Comparison of ENCODE assay signal across 1 cellular context in genomic region chr2:42055573-42056514, GRCh38.
TF ChIP-seq lines count a peak whose summit lies in the region.

No MANE protein-coding gene starts in this region.

TF ChIP-seq in HepG2, 621 proteins besides CTCF, POLR2A, EP300 and RAD21 (continued from another document and continues in another):
- TF ChIP-seq ZNF276 (CRISPR knock-in tag; IDR thresholded peaks at IDR 0.05; ENCODE audit: low read depth) = no peak
- no peak for TF ChIP-seq ZNF790 (CRISPR knock-in tag; IDR thresholded peaks at IDR 0.05; ENCODE audit: borderline replicate concordance)
- 0 out of 2 replicates have a peak, but pooled peaks have one; percentile 66 for TF ChIP-seq MED13 (CRISPR knock-in tag; IDR thresholded peaks at IDR 0.05)
- TF ChIP-seq TAF1 (CRISPR knock-in tag; IDR thresholded peaks at IDR 0.05) = peak; percentile 28; the same call in 1 of the 2 replicates
- no peak for TF ChIP-seq ZNF597 (CRISPR knock-in tag; IDR thresholded peaks at IDR 0.05)
- TF ChIP-seq ZNF777 (CRISPR knock-in tag; IDR thresholded peaks at IDR 0.05) = no peak
- TF ChIP-seq ZNF615 (CRISPR knock-in tag; IDR thresholded peaks at IDR 0.05; ENCODE audit: borderline replicate concordance) = 0 out of 2 replicates have a peak, but pooled peaks have one; percentile 22
- no peak for TF ChIP-seq HCFC1 (IDR thresholded peaks at IDR 0.05; ENCODE audit: low read depth, low read length)
- no peak; the same call in 1 of the 2 replicates for TF ChIP-seq ZNF44 (CRISPR knock-in tag; IDR thresholded peaks at IDR 0.05)
- no peak for TF ChIP-seq GLMP (CRISPR knock-in tag; IDR thresholded peaks at IDR 0.05; ENCODE audit: borderline replicate concordance)
- no peak for TF ChIP-seq HBP1 (CRISPR knock-in tag; IDR thresholded peaks at IDR 0.05; ENCODE audit: low read depth)
- no peak for TF ChIP-seq CREB1 (IDR thresholded peaks at IDR 0.05)
- TF ChIP-seq CREB1 (CRISPR knock-in tag; IDR thresholded peaks at IDR 0.05) = peak; percentile 39; the same call in 1 of the 2 replicates
- peak; percentile 99 for TF ChIP-seq HNF4A (CRISPR knock-in tag; IDR thresholded peaks at IDR 0.05)
- peak; percentile 90 for TF ChIP-seq RCOR2 (CRISPR knock-in tag; IDR thresholded peaks at IDR 0.05)
- TF ChIP-seq ZNF569 (CRISPR knock-in tag; IDR thresholded peaks at IDR 0.05; ENCODE audit: borderline replicate concordance) = no peak
- no peak for TF ChIP-seq TERF1 (CRISPR knock-in tag; IDR thresholded peaks at IDR 0.05)
- TF ChIP-seq ZC3H4 (CRISPR knock-in tag; IDR thresholded peaks at IDR 0.05; ENCODE audit: borderline replicate concordance) = no peak
- TF ChIP-seq ZNF567 (CRISPR knock-in tag; IDR thresholded peaks at IDR 0.05; ENCODE audit: borderline replicate concordance) = no peak; the same call in 1 of the 2 replicates
- peak; percentile 79; the same call in 1 of the 2 replicates for TF ChIP-seq FOXP1 (IDR thresholded peaks at IDR 0.05)
- TF ChIP-seq FOXP1 (CRISPR knock-in tag; IDR thresholded peaks at IDR 0.05) = peak; percentile 95
- TF ChIP-seq ZBTB39 (CRISPR knock-in tag; IDR thresholded peaks at IDR 0.05) = no peak
- no peak for TF ChIP-seq ZNF766 (CRISPR knock-in tag; IDR thresholded peaks at IDR 0.05; ENCODE audit: borderline replicate concordance)
- TF ChIP-seq HOMEZ (CRISPR knock-in tag; IDR thresholded peaks at IDR 0.05; ENCODE audit: low read depth) = peak; percentile 68
- TF ChIP-seq ZNF17 (CRISPR knock-in tag; IDR thresholded peaks at IDR 0.05) = no peak
- no peak for TF ChIP-seq STAT5B (CRISPR knock-in tag; IDR thresholded peaks at IDR 0.05)
- peak; percentile 99 for TF ChIP-seq ZNF629 (CRISPR knock-in tag; conservative IDR thresholded peaks at IDR 0.05)
- TF ChIP-seq ZNF883 (CRISPR knock-in tag; IDR thresholded peaks at IDR 0.05; ENCODE audit: not compliant biosample characterization) = no peak
- no peak for TF ChIP-seq SMARCC2 (IDR thresholded peaks at IDR 0.05)
- no peak for TF ChIP-seq MAFG (CRISPR knock-in tag; IDR thresholded peaks at IDR 0.05)
- TF ChIP-seq DNMT1 (CRISPR knock-in tag; IDR thresholded peaks at IDR 0.05) = 0 out of 2 replicates have a peak, but pooled peaks have one; percentile 59
- TF ChIP-seq ZNF724P (CRISPR knock-in tag; IDR thresholded peaks at IDR 0.05; ENCODE audit: borderline replicate concordance) = no peak
- no peak for TF ChIP-seq ZBTB7A (CRISPR knock-in tag; IDR thresholded peaks at IDR 0.05)
- no peak; the same call in 1 of the 2 replicates for TF ChIP-seq ZXDC (CRISPR knock-in tag; IDR thresholded peaks at IDR 0.05)
- TF ChIP-seq KLF9 (CRISPR knock-in tag; IDR thresholded peaks at IDR 0.05; ENCODE audit: low read depth) = no peak
- no peak for TF ChIP-seq DDIT3 (CRISPR knock-in tag; IDR thresholded peaks at IDR 0.05)
- TF ChIP-seq ZNF367 (CRISPR knock-in tag; IDR thresholded peaks at IDR 0.05; ENCODE audit: borderline replicate concordance) = no peak
- TF ChIP-seq SP140L (CRISPR knock-in tag; IDR thresholded peaks at IDR 0.05; ENCODE audit: borderline replicate concordance) = no peak
- TF ChIP-seq JUNB (CRISPR knock-in tag; IDR thresholded peaks at IDR 0.05; ENCODE audit: borderline replicate concordance) = no peak
- no peak for TF ChIP-seq SRSF1 (optimal IDR thresholded peaks at IDR 0.05; ENCODE audit: low read depth, low read length)
- TF ChIP-seq ZFP41 (CRISPR knock-in tag; IDR thresholded peaks at IDR 0.05; ENCODE audit: borderline replicate concordance) = no peak
- TF ChIP-seq ZMYM4 (CRISPR knock-in tag; IDR thresholded peaks at IDR 0.05) = peak; percentile 88
- TF ChIP-seq ZNF773 (CRISPR knock-in tag; IDR thresholded peaks at IDR 0.05; ENCODE audit: borderline replicate concordance) = no peak
- TF ChIP-seq PHF20 (CRISPR knock-in tag; IDR thresholded peaks at IDR 0.05) = no peak
- no peak for TF ChIP-seq KDM3A (CRISPR knock-in tag; IDR thresholded peaks at IDR 0.05; ENCODE audit: low read depth)
- TF ChIP-seq ZZZ3 (CRISPR knock-in tag; IDR thresholded peaks at IDR 0.05; ENCODE audit: borderline replicate concordance) = no peak
- no peak for TF ChIP-seq E2F5 (CRISPR knock-in tag; conservative IDR thresholded peaks at IDR 0.05)
- no peak for TF ChIP-seq ZNF18 (CRISPR knock-in tag; IDR thresholded peaks at IDR 0.05; ENCODE audit: insufficient replicate concordance)
- TF ChIP-seq ZNF180 (CRISPR knock-in tag; IDR thresholded peaks at IDR 0.05; ENCODE audit: borderline replicate concordance, low read depth) = no peak
- 0 out of 2 replicates have a peak, but pooled peaks have one; percentile 22 for TF ChIP-seq ATF3 (CRISPR knock-in tag; IDR thresholded peaks at IDR 0.05)
- TF ChIP-seq ZSCAN12 (CRISPR knock-in tag; IDR thresholded peaks at IDR 0.05) = no peak
- TF ChIP-seq KDM1A (CRISPR knock-in tag; IDR thresholded peaks at IDR 0.05) = peak; percentile 98
- TF ChIP-seq ZNF251 (CRISPR knock-in tag; IDR thresholded peaks at IDR 0.05) = no peak
